ENCODE assay signal across 26 cellular contexts in the genomic region with DNA sequence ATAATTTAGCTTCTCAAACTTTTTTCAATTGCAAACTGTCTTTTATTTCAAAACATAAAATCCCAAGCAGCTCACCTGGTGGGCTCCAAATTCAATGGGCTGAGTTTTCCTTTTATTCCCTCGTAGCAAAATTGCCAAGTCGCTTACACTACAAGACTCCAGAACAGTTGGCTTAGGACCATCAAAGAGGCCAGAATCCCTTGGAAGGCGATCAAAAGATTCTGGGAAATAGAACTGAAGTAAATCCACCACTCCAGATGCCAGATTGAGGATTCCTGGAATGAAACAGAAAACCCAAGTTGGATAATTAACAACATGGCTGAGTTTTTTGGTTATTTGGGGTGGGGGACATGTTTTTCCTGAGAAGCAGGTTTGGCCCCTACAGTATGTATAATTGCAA.
DNase-seq lines count a peak whose midpoint lies in the region; ATAC-seq, FAIRE-seq and TF ChIP-seq lines count a peak whose summit lies in the region.
"Had no signal": no experiment of that assay in that cellular context is flagged by ENCODE, and none has a peak within 500 bp of the region (broad histone marks: within the 10 kb centered on the region; RNA-seq: fewer than 3 reads in every experiment).

No MANE protein-coding gene starts in this region.

- ATAC-seq in sciatic nerve (peak; percentile 53), left cardiac atrium (no peak), GM18502 (IDR thresholded peaks at IDR 0.05; ENCODE audit: poor library complexity, unreplicated experiment) (no peak)
- ATAC-seq: A549; CD8-positive, alpha-beta T cell; K562; PC-3 had no signal

- no peak for FAIRE-seq in astrocyte (lab: Jason Lieb, UNC)
- FAIRE-seq: A549, GM18507, HTR-8/SVneo, K562 had no signal

- no peaks in the 10 kb centered on the region for H3K4me1 Mint-ChIP-seq in astrocyte (ENCODE audit: low read depth, unreplicated experiment)

- DNase-seq in astrocyte (ENCODE audit: low read depth) (peak; percentile 28), cerebellar cortex (ENCODE audit: low spot score) (peak; percentile 11), globus pallidus (ENCODE audit: low spot score) (peak; percentile 7), sciatic nerve (ENCODE audit: low spot score) (no peak), left cardiac atrium (no peak)
- DNase-seq in stimulated activated CD4-positive, alpha-beta T cell treated with anti-CD3 and anti-CD28 coated beads, Interleukin-4, amount 100 ng/mL, for 24 hours, result no peak
- DNase-seq: CD8-positive, alpha-beta T cell; DMS153; DND-41; GM23248; H7; Kasumi-1; NCI-H1092 treated with DMSO at 0.1 percent for 48 hours; NCI-H1436; NCI-H187 treated with DMSO at 0.1 percent for 48 hours; NCI-H524 treated with DMSO at 0.1 percent for 48 hours; NCI-H774; PC-3; SK-N-SH had no signal

- H3K9me3 ChIP-seq in astrocyte (ENCODE audit: insufficient read depth, low read depth, low read length), result no peaks in the 10 kb centered on the region
- H3K9me3 ChIP-seq: A549, SK-N-SH had no signal

- no peak overlapping the region for H3K4me2 ChIP-seq in astrocyte (ENCODE audit: low read length)
- H3K4me2 ChIP-seq: A549, SK-N-SH had no signal

- intact Hi-C loops in sciatic nerve (cut with DNase I) (no loop called here), left cardiac atrium (cut with DNase I) (no loop called here)

- no peak for TF ChIP-seq CTCF in astrocyte (IDR thresholded peaks at IDR 0.05; ENCODE audit: insufficient read depth, low read depth, low read length)

- no peaks in the 10 kb centered on the region for H3K4me1 ChIP-seq in astrocyte (ENCODE audit: insufficient read depth, low read length)
- H3K4me1 ChIP-seq: A549 had no signal

- no peak overlapping the region for H3K4me3 ChIP-seq in astrocyte (ENCODE audit: insufficient read depth, low read depth, low read length)
- H3K4me3 ChIP-seq: A549, GM23248, K562 had no signal

- no peak overlapping the region for H3K4me3 Mint-ChIP-seq in astrocyte (ENCODE audit: unreplicated experiment)
- H3K4me3 Mint-ChIP-seq: B cell; CD8-positive, alpha-beta T cell had no signal

- peaks cover 17% of the 10 kb centered on the region for H3K36me3 Mint-ChIP-seq in astrocyte (ENCODE audit: low read depth, unreplicated experiment)

- H3K79me2 ChIP-seq in astrocyte (ENCODE audit: insufficient read depth, low read length), result no peaks in the 10 kb centered on the region

- no peaks in the 10 kb centered on the region for H3K36me3 ChIP-seq in astrocyte (ENCODE audit: insufficient read depth, low read length)

- H3K9ac ChIP-seq in astrocyte (ENCODE audit: low read length), result no peak overlapping the region
- H3K9ac ChIP-seq: GM23248, SK-N-SH had no signal

- no peaks in the 10 kb centered on the region for H4K20me1 ChIP-seq in astrocyte (ENCODE audit: insufficient read depth, low read length)

- no peaks in the 10 kb centered on the region for H3K27me3 ChIP-seq in astrocyte (ENCODE audit: insufficient read depth, low read length)

- H3K27me3 Mint-ChIP-seq in astrocyte (ENCODE audit: low read depth, unreplicated experiment), result peaks cover 9% of the 10 kb centered on the region
- H3K27me3 Mint-ChIP-seq: B cell had no signal

- no peak overlapping the region for H2AFZ ChIP-seq in astrocyte (ENCODE audit: low read depth, low read length)
- H2AFZ ChIP-seq: GM23248 had no signal

- no peak overlapping the region for H3K27ac ChIP-seq in astrocyte (ENCODE audit: low read depth, low read length)
- H3K27ac ChIP-seq: A549, C4-2B, GM23248 had no signal

- peaks cover 4% of the 10 kb centered on the region for H3K9me3 Mint-ChIP-seq in astrocyte (ENCODE audit: unreplicated experiment)
- H3K9me3 Mint-ChIP-seq: CD8-positive, alpha-beta T cell had no signal

- no peak overlapping the region for H3K27ac Mint-ChIP-seq in astrocyte (ENCODE audit: unreplicated experiment)
- H3K27ac Mint-ChIP-seq: B cell; CD8-positive, alpha-beta T cell had no signal

Comparison
In these comparisons a context has a peak if more than half of its experiments do, and no peak if none do; other contexts are left out.
1. DNase-seq: peak in astrocyte (single experiment), cerebellar cortex (single experiment) and globus pallidus (single experiment); none in sciatic nerve (single experiment), stimulated activated CD4-positive, alpha-beta T cell treated with anti-CD3 and anti-CD28 coated beads, Interleukin-4, amount 100 ng/mL, for 24 hours (single experiment) and left cardiac atrium (single experiment).